Comparison of ENCODE assay signal across 8 cellular contexts in the genomic region with DNA sequence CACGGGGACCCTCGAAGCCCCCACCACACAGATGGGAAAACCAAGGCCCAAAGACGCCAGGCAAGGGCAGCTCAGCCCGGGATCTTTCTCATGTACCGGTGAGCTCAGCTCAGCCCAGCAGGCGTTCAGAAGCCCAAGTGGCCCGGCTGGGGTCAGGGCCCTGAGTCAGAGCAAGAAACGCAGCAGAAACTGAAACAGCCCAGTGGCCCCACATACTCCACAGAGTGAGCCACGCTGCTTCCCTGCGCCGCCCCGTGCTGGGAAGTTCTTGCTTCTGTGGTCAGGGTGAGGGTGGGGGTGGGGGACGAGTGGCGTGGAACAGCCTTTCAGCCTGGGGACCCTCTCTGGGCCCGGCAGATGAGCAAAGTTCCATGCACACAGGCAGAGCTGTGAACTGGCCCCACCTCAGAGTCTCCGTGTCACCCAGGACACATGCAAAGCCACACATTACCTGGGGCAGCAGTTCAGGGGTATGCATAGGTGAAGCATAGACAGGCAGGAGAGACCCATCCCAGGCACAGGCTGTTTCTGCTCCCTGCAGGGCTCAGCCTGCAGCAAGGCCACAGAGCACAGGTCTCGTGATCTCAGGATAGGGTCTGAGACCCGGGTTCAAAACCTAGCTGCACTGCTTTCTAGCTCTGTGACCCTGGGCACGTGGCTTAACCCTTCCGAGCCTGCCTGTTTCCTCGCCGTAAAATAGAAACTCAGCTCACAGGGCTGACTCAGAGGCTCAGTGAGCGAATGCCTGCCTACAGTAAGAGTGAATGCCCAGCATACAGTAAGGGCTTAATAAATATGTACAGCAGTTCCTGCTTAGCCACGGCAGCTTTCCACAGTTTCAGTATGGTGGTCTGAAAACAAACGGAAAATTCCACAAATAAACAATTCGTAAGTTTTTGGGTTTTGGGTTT. TPM values are rescaled to one million over a fixed set of nuclear protein-coding genes. Genes with fewer than 3 reads are reported as not detected.
DNase-seq lines count a peak whose midpoint lies in the region; ATAC-seq and TF ChIP-seq lines count a peak whose summit lies in the region.

No MANE protein-coding gene starts in this region.

- no peaks in the 10 kb centered on the region for H3K27me3 Mint-ChIP-seq in T-helper 17 cell
- H3K27me3 Mint-ChIP-seq in stimulated activated naive CD8-positive, alpha-beta T cell treated with anti-CD3 and anti-CD28 coated beads, Interleukin-15, Interleukin-2, amounts not matched to agents 100 ng/mL and 50 ng/mL, for 24 hours = no peaks in the 10 kb centered on the region

- peak overlapping the region; percentile 67 for H3K4me3 Mint-ChIP-seq in T-helper 17 cell
- H3K4me3 Mint-ChIP-seq in stimulated activated naive CD8-positive, alpha-beta T cell treated with anti-CD3 and anti-CD28 coated beads, Interleukin-15, Interleukin-2, amounts not matched to agents 100 ng/mL and 50 ng/mL, for 24 hours = peak overlapping the region; percentile 10

- H3K79me2 ChIP-seq in fibroblast of lung (ENCODE audit: control insufficient read depth, insufficient read depth, low read length) = peaks cover 43% of the 10 kb centered on the region

- H4K20me1 ChIP-seq in fibroblast of lung (ENCODE audit: control insufficient read depth, extremely low read depth, insufficient read depth, low read length) = no peaks in the 10 kb centered on the region

- no peak overlapping the region for H2AFZ ChIP-seq in fibroblast of lung (ENCODE audit: low read length)

- H3K27ac ChIP-seq in fibroblast of lung (ENCODE audit: insufficient read depth, low read length) (peak overlapping the region; percentile 72), ascending aorta (no peak overlapping the region)

- peaks cover 36% of the 10 kb centered on the region for H3K4me1 Mint-ChIP-seq in T-helper 17 cell
- H3K4me1 Mint-ChIP-seq in stimulated activated naive CD8-positive, alpha-beta T cell treated with anti-CD3 and anti-CD28 coated beads, Interleukin-15, Interleukin-2, amounts not matched to agents 100 ng/mL and 50 ng/mL, for 24 hours (ENCODE audit: low read depth) = peaks cover 68% of the 10 kb centered on the region

- TF ChIP-seq CTCF in fibroblast of lung (conservative IDR thresholded peaks at IDR 0.05 in 1 of 2, IDR thresholded peaks at IDR 0.05 in 1 of 2; ENCODE audit: low read depth in 1 of 2, low read length in 2 of 2) (no peak), ascending aorta (IDR thresholded peaks at IDR 0.05) (no peak)

- H3K27ac Mint-ChIP-seq in T-helper 17 cell = peak overlapping the region; percentile 79
- H3K27ac Mint-ChIP-seq in stimulated activated naive CD8-positive, alpha-beta T cell treated with anti-CD3 and anti-CD28 coated beads, Interleukin-15, Interleukin-2, amounts not matched to agents 100 ng/mL and 50 ng/mL, for 24 hours = no peak overlapping the region

- DNase-seq in T-helper 17 cell (no peak), fibroblast of lung (ENCODE audit: low read depth in 2 of 2) (peak in 1 of 2 donors; percentile 92), GM03348 (ENCODE audit: low spot score) (no peak), ascending aorta (ENCODE audit: low spot score in 2 of 2) (no peak), nucleus accumbens (lab: John Stamatoyannopoulos, UW) (no peak)

- H3K9ac ChIP-seq in fibroblast of lung (ENCODE audit: insufficient read depth, low read length) = peak overlapping the region; percentile 40

- no peaks in the 10 kb centered on the region for H3K9me3 Mint-ChIP-seq in stimulated activated naive CD8-positive, alpha-beta T cell treated with anti-CD3 and anti-CD28 coated beads, Interleukin-15, Interleukin-2, amounts not matched to agents 100 ng/mL and 50 ng/mL, for 24 hours

- no peak overlapping the region for H3K4me2 ChIP-seq in fibroblast of lung (ENCODE audit: extremely low read depth, insufficient read depth, low read length)

- H3K4me3 ChIP-seq in fibroblast of lung (replicated peaks in 1 of 4; ENCODE audit: control extremely low read depth in 1 of 4, insufficient read depth in 1 of 4, low read depth in 3 of 4, low read length in 4 of 4) (no peak overlapping the region), ascending aorta (no peak overlapping the region)

- ATAC-seq in HG02973 (IDR thresholded peaks at IDR 0.05; ENCODE audit: unreplicated experiment) = peak; percentile 84
- peak; percentile 68 for ATAC-seq in T-helper 17 cell

- H3K4me1 ChIP-seq in fibroblast of lung (ENCODE audit: control insufficient read depth, extremely low read depth, insufficient read depth, low read length) (peaks cover 39% of the 10 kb centered on the region), ascending aorta (peaks cover 15 to 61% of the 10 kb centered on the region in 2 donors)

- peak; percentile 59 for TF ChIP-seq POLR2A in GM19193 (IDR thresholded peaks at IDR 0.05; ENCODE audit: extremely low read depth, insufficient read depth, insufficient read length)

- H3K9me3 ChIP-seq in T-helper 17 cell (ENCODE audit: control insufficient read depth, low read length, poor library complexity, severe bottlenecking) (no peaks in the 10 kb centered on the region), fibroblast of lung (ENCODE audit: control insufficient read depth, insufficient read depth, low read depth, low read length) (no peaks in the 10 kb centered on the region), ascending aorta (no peaks in the 10 kb centered on the region)

- H3K36me3 ChIP-seq in fibroblast of lung (ENCODE audit: control insufficient read depth, insufficient read depth, low read length) (no peaks in the 10 kb centered on the region), ascending aorta (no peaks in the 10 kb centered on the region)

- intact Hi-C loops in ascending aorta (cut with DNase I) = no loop called here

- H3K27me3 ChIP-seq in fibroblast of lung (ENCODE audit: control insufficient read depth, insufficient read depth, low read length) (no peaks in the 10 kb centered on the region), ascending aorta (no peaks in the 10 kb centered on the region)

- peaks cover 2% of the 10 kb centered on the region for H3K36me3 Mint-ChIP-seq in T-helper 17 cell (ENCODE audit: low read depth)
- peaks cover 5% of the 10 kb centered on the region for H3K36me3 Mint-ChIP-seq in stimulated activated naive CD8-positive, alpha-beta T cell treated with anti-CD3 and anti-CD28 coated beads, Interleukin-15, Interleukin-2, amounts not matched to agents 100 ng/mL and 50 ng/mL, for 24 hours (ENCODE audit: low read depth)

RNA-seq across cellular contexts. Expression of a gene that starts 21.6 kb away (rescaled TPM):
- total RNA-seq in T-helper 17 cell (100 to 1,000 TPM; 107 to 119 TPM), fibroblast of lung (13.1 and 17.2 TPM in 2 replicates), ascending aorta (134 TPM)
- 6.1 and 7.2 TPM in 2 replicates for polyA plus RNA-seq in fibroblast of lung
- polyA plus RNA-seq in fibroblast of lung (2012) = 49.7 and 79.6 TPM in 2 replicates
- 29.1 and 47.4 TPM in 2 replicates for polyA minus RNA-seq in fibroblast of lung (ENCODE audit: low replicate concordance)
